In the genomic region with DNA sequence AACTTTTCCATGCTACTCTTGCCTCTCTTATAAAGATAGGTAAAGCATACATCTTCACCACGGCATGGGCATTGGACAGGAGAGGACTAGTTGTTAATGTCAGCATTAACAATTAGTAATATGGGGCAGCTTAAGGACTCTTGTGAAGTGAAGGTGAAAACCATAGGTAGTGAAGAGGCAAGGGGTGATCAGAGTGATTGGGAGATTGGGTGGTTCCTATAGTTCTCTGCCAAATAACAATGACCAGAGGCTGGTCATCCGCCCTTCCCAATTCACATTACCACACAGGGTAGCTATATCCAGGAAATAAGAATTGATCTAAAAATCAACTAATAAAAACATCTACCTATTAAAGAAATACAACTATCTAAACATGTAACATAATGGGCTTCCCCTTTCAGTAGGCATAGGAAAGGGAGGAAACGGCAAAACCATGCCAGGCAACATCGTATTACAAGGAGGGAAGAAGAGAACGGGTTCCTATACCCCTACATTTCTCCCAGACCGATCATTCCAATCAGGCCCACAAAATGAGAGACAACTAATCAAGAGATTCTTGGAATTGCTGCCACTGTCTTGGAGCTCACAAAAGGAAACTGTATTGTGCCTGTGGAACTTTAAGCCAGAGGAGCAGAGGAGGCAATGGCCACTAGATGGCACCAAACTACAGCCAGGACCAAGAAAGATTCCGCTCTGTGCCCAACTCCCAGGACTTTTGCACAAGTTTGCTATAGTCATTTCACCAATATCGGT, we compare ENCODE assay signal across 7 cellular contexts.
DNase-seq lines count a peak whose midpoint lies in the region; ATAC-seq, FAIRE-seq and TF ChIP-seq lines count a peak whose summit lies in the region.

No MANE protein-coding gene starts in this region.

- no peaks in the 10 kb centered on the region for H3K27me3 ChIP-seq in small intestine (ENCODE audit: control insufficient read depth in 2 of 2, insufficient read depth in 2 of 2, low read length in 2 of 2)

- H3K9me3 ChIP-seq in small intestine (ENCODE audit: control insufficient read depth, low read depth): no peaks in the 10 kb centered on the region

- H3K36me3 ChIP-seq in small intestine (ENCODE audit: control insufficient read depth in 2 of 2, insufficient read depth in 2 of 2, low read length in 2 of 2): no peaks in the 10 kb centered on the region

- peak; percentile 52 for DNase-seq in GM13977 (ENCODE audit: low spot score)
- peak; percentile 62 for DNase-seq in NCI-H1105 treated with DMSO at 0.1 percent for 48 hours (lab: John Stamatoyannopoulos, UW)
- DNase-seq in T-helper 22 cell (ENCODE audit: low read depth): peak; percentile 30
- DNase-seq in astrocyte of the cerebellum (ENCODE audit: low read depth): peak; percentile 75
- DNase-seq in hypothalamus (lab: John Stamatoyannopoulos, UW): peak in 41 of 51 donors; percentile 2 to 79 (median 38)
- DNase-seq in small intestine: peak; percentile 82

- FAIRE-seq in small intestine (lab: Jason Lieb, UNC): no peak

- WGBS in small intestine, 3 donors: 37 to 46% (median 44%) methylated on average over 8 of the region's 8 CpGs

- TF ChIP-seq CTCF in GM13977 (IDR thresholded peaks at IDR 0.05; ENCODE audit: extremely low read depth, insufficient read depth, missing control alignments) (peak; percentile 88), astrocyte of the cerebellum (IDR thresholded peaks at IDR 0.05; ENCODE audit: low read depth, low read length, missing control alignments) (peak; percentile 99)

- in situ Hi-C loops in GM13977 (cut with MboI; ENCODE audit: low pct_unique_long_range_greater_than_20kb, low sequenced_read_pairs, unreplicated experiment) (no loop called here), astrocyte of the cerebellum (cut with HindIII; ENCODE audit: low sequenced_read_pairs) (no loop called here)

- no peak overlapping the region for H3K27ac ChIP-seq in small intestine (ENCODE audit: low read depth in 1 of 2, low read length in 1 of 2)

- ATAC-seq in HG02610 (IDR thresholded peaks at IDR 0.05; ENCODE audit: unreplicated experiment): peak; percentile 80

- H3K4me3 ChIP-seq in astrocyte of the cerebellum (ENCODE audit: low read depth, low read length) (no peak overlapping the region), small intestine (ENCODE audit: low read depth in 1 of 2, low read length in 2 of 2) (no peak overlapping the region)

- peaks cover 0 to 2% of the 10 kb centered on the region in 2 donors for H3K4me1 ChIP-seq in small intestine (ENCODE audit: control insufficient read depth in 2 of 2, insufficient read depth in 1 of 2, low read depth in 1 of 2, low read length in 1 of 2)

Comparison
In these comparisons a context has a peak if more than half of its experiments do, and no peak if none do; other contexts are left out.
1. DNase-seq: peak in every context shown above with its lines; median percentile 82 in small intestine; 75 in astrocyte of the cerebellum; 62 in NCI-H1105 treated with DMSO at 0.1 percent for 48 hours; 52 in GM13977; 38 in hypothalamus; 30 in T-helper 22 cell.